ENCODE assay signal across 20 cellular contexts in the genomic region with DNA sequence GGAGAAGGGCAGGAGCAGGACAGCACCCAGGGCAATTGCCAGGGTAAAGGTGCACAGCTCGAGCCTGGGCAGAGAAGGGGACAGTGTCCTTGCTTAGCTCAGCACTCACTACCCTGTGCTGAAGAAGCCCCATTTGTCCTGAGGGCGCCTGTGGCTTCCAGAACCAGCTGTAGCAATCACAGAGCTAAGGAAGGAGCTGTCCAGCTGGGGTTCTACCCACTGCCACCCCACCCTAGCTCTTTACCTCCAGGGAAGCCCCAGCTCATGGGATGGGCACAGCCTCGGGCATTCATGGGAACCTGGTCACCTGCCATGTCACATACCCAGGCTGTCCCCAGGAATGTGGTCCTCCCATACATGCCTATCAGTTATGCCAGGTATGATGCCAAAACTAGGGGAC. TPM values are rescaled to one million over a fixed set of nuclear protein-coding genes. Genes with fewer than 3 reads are reported as not detected.
"Had no signal": no experiment of that assay in that cellular context is flagged by ENCODE, and none has a peak within 500 bp of the region (broad histone marks: within the 10 kb centered on the region; RNA-seq: fewer than 3 reads in every experiment).

No MANE protein-coding gene starts in this region.

- H3K27me3 ChIP-seq: ovary, right atrium auricular region, sigmoid colon, transverse colon had no signal

- H3K4me3 ChIP-seq: ovary, right atrium auricular region, sigmoid colon, skin epidermis, thoracic aorta, transverse colon had no signal

- DNase-seq: effector memory CD8-positive, alpha-beta T cell; foreskin melanocyte; head of caudate nucleus; hypothalamus; kidney glomerular epithelial cell; mammary epithelial cell; naive thymus-derived CD4-positive, alpha-beta T cell; nephron progenitor cell; ovary; sigmoid colon; stimulated activated CD4-positive, alpha-beta T cell treated with anti-CD3 and anti-CD28 coated beads, Interleukin-2, amount 100 ng/mL, for 24 hours; stimulated activated CD4-positive, alpha-beta T cell treated with anti-CD3 and anti-CD28 coated beads, Interleukin-4, amount 100 ng/mL, for 4 hours; stimulated activated naive B cell treated with anti-CD40 and anti-IgM and Interleukin-4, amounts not matched to agents 10 μg/mL and 1 μg/mL and 100 μg/mL, for 72 hours; stimulated activated naive CD8-positive, alpha-beta T cell treated with anti-CD3 and anti-CD28 coated beads, Interleukin-15, amount 100 ng/mL, for 72 hours; substantia nigra; transverse colon had no signal

- ATAC-seq: effector memory CD8-positive, alpha-beta T cell; naive thymus-derived CD4-positive, alpha-beta T cell; stimulated activated naive B cell treated with anti-CD40 and anti-IgM and Interleukin-4, amounts not matched to agents 10 μg/mL and 1 μg/mL and 100 μg/mL, for 72 hours; stimulated activated naive CD8-positive, alpha-beta T cell treated with anti-CD3 and anti-CD28 coated beads, Interleukin-15, amount 100 ng/mL, for 72 hours had no signal

- H3K9me3 ChIP-seq: ovary, right atrium auricular region, sigmoid colon, thoracic aorta, transverse colon had no signal

- H3K27ac ChIP-seq: ovary, right atrium auricular region, thoracic aorta, transverse colon had no signal

- H3K36me3 ChIP-seq: ovary had no signal

RNA-seq across cellular contexts. Expression of a gene that starts 10.2 kb away (rescaled TPM):
- polyA plus RNA-seq: mammary epithelial cell; naive thymus-derived CD4-positive, alpha-beta T cell had no signal

RNA-seq across cellular contexts. Expression of a gene that starts 35.0 kb away (rescaled TPM):
- total RNA-seq: transverse colon, urinary bladder had no signal
